8 cellular contexts compared by ENCODE assay signal in genomic region chr10:12195603-12196506, GRCh38. TPM values are rescaled to one million over a fixed set of nuclear protein-coding genes. Genes with fewer than 3 reads are reported as not detected.
DNase-seq lines count a peak whose midpoint lies in the region; ATAC-seq, FAIRE-seq and TF ChIP-seq lines count a peak whose summit lies in the region.

A gene with protein sequence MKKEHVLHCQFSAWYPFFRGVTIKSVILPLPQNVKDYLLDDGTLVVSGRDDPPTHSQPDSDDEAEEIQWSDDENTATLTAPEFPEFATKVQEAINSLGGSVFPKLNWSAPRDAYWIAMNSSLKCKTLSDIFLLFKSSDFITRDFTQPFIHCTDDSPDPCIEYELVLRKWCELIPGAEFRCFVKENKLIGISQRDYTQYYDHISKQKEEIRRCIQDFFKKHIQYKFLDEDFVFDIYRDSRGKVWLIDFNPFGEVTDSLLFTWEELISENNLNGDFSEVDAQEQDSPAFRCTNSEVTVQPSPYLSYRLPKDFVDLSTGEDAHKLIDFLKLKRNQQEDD (plus strand): TSS chr10:12196188. CDS start chr10:12196246, 58 bp downstream.
Gene NUDT5 (minus strand): TSS chr10:12195891. CDS start chr10:12186291, 9,600 bp downstream.

- ATAC-seq in GM18909 (IDR thresholded peaks at IDR 0.05; ENCODE audit: poor library complexity, unreplicated experiment) (peak; percentile 90), HG03159 (IDR thresholded peaks at IDR 0.05; ENCODE audit: unreplicated experiment) (peak; percentile 92), WTC11 (peak; percentile 89)

- H3K36me3 Mint-ChIP-seq in WTC11 = peaks cover 26% of the 10 kb centered on the region

- peak within 1 kb of the TSS; percentile 98 for H2AFZ ChIP-seq in smooth muscle cell (ENCODE audit: low read depth)

- H3F3A ChIP-seq in smooth muscle cell (ENCODE audit: low read depth) = no peaks in the 10 kb centered on the region

- H3K4me1 ChIP-seq in smooth muscle cell (ENCODE audit: low read depth) = peaks cover 18% of the 10 kb centered on the region

- peaks cover 89% of the 10 kb centered on the region for H3K79me2 ChIP-seq in smooth muscle cell (ENCODE audit: low read depth)

- peak within 1 kb of the TSS; percentile 91 for H3K4me3 Mint-ChIP-seq in WTC11

- H3K9me3 Mint-ChIP-seq in WTC11 = no peaks in the 10 kb centered on the region

- CTCF ChIA-PET in WTC11 (lab: Charles Lee) = interaction anchor here (0.9 to 1.2 kb wide), 4 partner anchors 19 to 706 kb away, joined by 3 to 5 read pairs (median 3); partner anchors contain the start of gene UPF2

- no peaks in the 10 kb centered on the region for H3K27me3 Mint-ChIP-seq in WTC11 (ENCODE audit: low read depth)

- H3K4me3 ChIP-seq in bronchial epithelial cell (ENCODE audit: low read depth, low read length) (peak within 1 kb of the TSS; percentile 75), smooth muscle cell (peak within 1 kb of the TSS; percentile 76)

- peaks cover 5% of the 10 kb centered on the region for H3K36me3 ChIP-seq in bronchial epithelial cell (ENCODE audit: control insufficient read depth, insufficient read depth, low read length)
- peaks cover 11% of the 10 kb centered on the region for H3K36me3 ChIP-seq in smooth muscle cell (ENCODE audit: low read depth)

- no peaks in the 10 kb centered on the region for H3K27me3 ChIP-seq in bronchial epithelial cell (ENCODE audit: control insufficient read depth, insufficient read depth, low read length)
- H3K27me3 ChIP-seq in smooth muscle cell (ENCODE audit: low read depth) = no peaks in the 10 kb centered on the region

- under 1% methylated on average over 62 of the region's 62 CpGs for WGBS in smooth muscle cell (ENCODE audit: low lambda C conversion rate)

- H4K20me1 ChIP-seq in smooth muscle cell (ENCODE audit: low read depth) = peaks cover 7% of the 10 kb centered on the region

- peak within 1 kb of the TSS; percentile 92 for H3K27ac ChIP-seq in smooth muscle cell (ENCODE audit: low read depth)

- peak within 1 kb of the TSS; percentile 83 for H3K4me2 ChIP-seq in smooth muscle cell

- H3K27ac Mint-ChIP-seq in WTC11 = peak within 1 kb of the TSS; percentile 98

- no peaks in the 10 kb centered on the region for H3K9me3 ChIP-seq in smooth muscle cell (replicated peaks; ENCODE audit: low read depth)

- H3K9ac ChIP-seq in smooth muscle cell (ENCODE audit: low read depth) = peak within 1 kb of the TSS; percentile 90

- TF ChIP-seq CTCF in WTC11 (IDR thresholded peaks at IDR 0.05) (no peak), bronchial epithelial cell (IDR thresholded peaks at IDR 0.05; ENCODE audit: insufficient read depth, low read length, severe bottlenecking) (no peak), smooth muscle cell (IDR thresholded peaks at IDR 0.05; ENCODE audit: borderline replicate concordance, insufficient read depth, poor library complexity, severe bottlenecking) (no peak)

- POLR2A ChIA-PET in WTC11 (lab: Charles Lee) = interaction anchor here (0.5 to 1.2 kb wide), 3 partner anchors 33 to 153 kb away, joined by 4 to 11 read pairs (median 10); no protein-coding TSS in a partner anchor

- DNase-seq in AG08396 (ENCODE audit: low spot score) (peak; percentile 87), NCI-H2227 (lab: John Stamatoyannopoulos, UW; ENCODE audit: unreplicated experiment) (peak; percentile 87), WTC11 (ENCODE audit: low spot score) (peak; percentile 85), bronchial epithelial cell (ENCODE audit: low read depth) (peak; percentile 84), iPS-NIHi7 (ENCODE audit: extremely low spot score) (peak; percentile 89), smooth muscle cell (lab: John Stamatoyannopoulos, UW; ENCODE audit: unreplicated experiment) (peak; percentile 67)

- peaks cover 22% of the 10 kb centered on the region for H3K4me1 Mint-ChIP-seq in WTC11

- FAIRE-seq in bronchial epithelial cell (lab: Jason Lieb, UNC) = no peak

TF ChIP-seq in WTC11, 78 proteins besides CTCF, POLR2A, EP300 and RAD21 (continues in another document):
- TF ChIP-seq HMGXB4 (CRISPR knock-in tag; IDR thresholded peaks at IDR 0.05) (peak; percentile 44; the same call in 1 of the 2 replicates), SOX15 (CRISPR knock-in tag; IDR thresholded peaks at IDR 0.05) (no peak), ZBTB43 (CRISPR knock-in tag; IDR thresholded peaks at IDR 0.05) (0 out of 2 replicates have a peak, but pooled peaks have one; percentile 42), HMGA2 (CRISPR knock-in tag; IDR thresholded peaks at IDR 0.05) (no peak), NFE2L1 (CRISPR knock-in tag; IDR thresholded peaks at IDR 0.05) (0 out of 2 replicates have a peak, but pooled peaks have one; percentile 14), ZNF219 (CRISPR knock-in tag; IDR thresholded peaks at IDR 0.05; ENCODE audit: borderline replicate concordance) (no peak; the same call in 1 of the 2 replicates)
- TF ChIP-seq, protein P1, sequence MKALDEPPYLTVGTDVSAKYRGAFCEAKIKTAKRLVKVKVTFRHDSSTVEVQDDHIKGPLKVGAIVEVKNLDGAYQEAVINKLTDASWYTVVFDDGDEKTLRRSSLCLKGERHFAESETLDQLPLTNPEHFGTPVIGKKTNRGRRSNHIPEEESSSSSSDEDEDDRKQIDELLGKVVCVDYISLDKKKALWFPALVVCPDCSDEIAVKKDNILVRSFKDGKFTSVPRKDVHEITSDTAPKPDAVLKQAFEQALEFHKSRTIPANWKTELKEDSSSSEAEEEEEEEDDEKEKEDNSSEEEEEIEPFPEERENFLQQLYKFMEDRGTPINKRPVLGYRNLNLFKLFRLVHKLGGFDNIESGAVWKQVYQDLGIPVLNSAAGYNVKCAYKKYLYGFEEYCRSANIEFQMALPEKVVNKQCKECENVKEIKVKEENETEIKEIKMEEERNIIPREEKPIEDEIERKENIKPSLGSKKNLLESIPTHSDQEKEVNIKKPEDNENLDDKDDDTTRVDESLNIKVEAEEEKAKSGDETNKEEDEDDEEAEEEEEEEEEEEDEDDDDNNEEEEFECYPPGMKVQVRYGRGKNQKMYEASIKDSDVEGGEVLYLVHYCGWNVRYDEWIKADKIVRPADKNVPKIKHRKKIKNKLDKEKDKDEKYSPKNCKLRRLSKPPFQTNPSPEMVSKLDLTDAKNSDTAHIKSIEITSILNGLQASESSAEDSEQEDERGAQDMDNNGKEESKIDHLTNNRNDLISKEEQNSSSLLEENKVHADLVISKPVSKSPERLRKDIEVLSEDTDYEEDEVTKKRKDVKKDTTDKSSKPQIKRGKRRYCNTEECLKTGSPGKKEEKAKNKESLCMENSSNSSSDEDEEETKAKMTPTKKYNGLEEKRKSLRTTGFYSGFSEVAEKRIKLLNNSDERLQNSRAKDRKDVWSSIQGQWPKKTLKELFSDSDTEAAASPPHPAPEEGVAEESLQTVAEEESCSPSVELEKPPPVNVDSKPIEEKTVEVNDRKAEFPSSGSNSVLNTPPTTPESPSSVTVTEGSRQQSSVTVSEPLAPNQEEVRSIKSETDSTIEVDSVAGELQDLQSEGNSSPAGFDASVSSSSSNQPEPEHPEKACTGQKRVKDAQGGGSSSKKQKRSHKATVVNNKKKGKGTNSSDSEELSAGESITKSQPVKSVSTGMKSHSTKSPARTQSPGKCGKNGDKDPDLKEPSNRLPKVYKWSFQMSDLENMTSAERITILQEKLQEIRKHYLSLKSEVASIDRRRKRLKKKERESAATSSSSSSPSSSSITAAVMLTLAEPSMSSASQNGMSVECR (CRISPR knock-in tag; IDR thresholded peaks at IDR 0.05; ENCODE audit: borderline replicate concordance) = 0 out of 2 replicates have a peak, but pooled peaks have one; percentile 9

RNA-seq across cellular contexts. Expression of the first gene that starts in this region (rescaled TPM):
- 137 to 153 TPM (median 143 TPM) in 3 replicates for total RNA-seq in WTC11 (2021)
- 88.5 and 106 TPM in 2 replicates for total RNA-seq in bronchial epithelial cell
- total RNA-seq in smooth muscle cell = 78.2 and 87.4 TPM in 2 replicates
- 97.2 and 103 TPM in 2 replicates for polyA plus RNA-seq in smooth muscle cell

RNA-seq across cellular contexts. Expression of gene NUDT5, which starts in this region (rescaled TPM):
- total RNA-seq in WTC11 (2021) (107 to 119 TPM (median 109 TPM) in 3 replicates), bronchial epithelial cell (51.2 and 68.4 TPM in 2 replicates), smooth muscle cell (64.8 and 67.3 TPM in 2 replicates)
- polyA plus RNA-seq in smooth muscle cell = 89.6 and 101 TPM in 2 replicates

Comparison
In these comparisons a context has a peak if more than half of its experiments do, and no peak if none do; other contexts are left out.
1. Peak in every context shown above with its lines: DNase-seq, ATAC-seq, H3K4me3 ChIP-seq and H3K27ac ChIP-seq.